In genomic region chr7:108157606-108158330, GRCh38 we compare ENCODE assay signal across 30 cellular contexts. TPM values are rescaled to one million over a fixed set of nuclear protein-coding genes. Genes with fewer than 3 reads are reported as not detected.
"Had no signal": no experiment of that assay in that cellular context is flagged by ENCODE, and none has a peak within 500 bp of the region (broad histone marks: within the 10 kb centered on the region; RNA-seq: fewer than 3 reads in every experiment).

No MANE protein-coding gene starts in this region.

- H3K79me2 ChIP-seq: parathyroid adenoma had no signal

- FAIRE-seq: colon, endometrium, small intestine had no signal

- H3K9ac ChIP-seq: parathyroid adenoma had no signal

- H3K36me3 ChIP-seq: gastroesophageal sphincter, sigmoid colon, uterus, WERI-Rb-1 had no signal

- H3K27me3 ChIP-seq: gastroesophageal sphincter, sigmoid colon, uterus had no signal

- H3K9me3 ChIP-seq: gastroesophageal sphincter, psoas muscle, sigmoid colon, uterus had no signal

- H3K4me3 ChIP-seq: gastroesophageal sphincter, psoas muscle, sigmoid colon, uterus had no signal

- H3K27ac ChIP-seq: gastroesophageal sphincter, parathyroid adenoma, psoas muscle, sigmoid colon, uterus, WERI-Rb-1 had no signal

- ATAC-seq: activated CD4-positive, CD25-positive, alpha-beta regulatory T cell treated with anti-CD3 and anti-CD28 coated beads, Interleukin-2, amount 50 U/mL, for 24 hours; gastroesophageal sphincter; left colon; naive thymus-derived CD4-positive, alpha-beta T cell; psoas muscle; stimulated activated effector memory CD8-positive, alpha-beta T cell treated with anti-CD3 and anti-CD28 coated beads, Interleukin-12 subunit alpha, Interleukin-12 subunit beta, amount 100 ng/mL, for 72 hours; stimulated activated naive CD8-positive, alpha-beta T cell treated with anti-CD3 and anti-CD28 coated beads, Interleukin-15, amount 100 ng/mL, for 72 hours had no signal

- DNase-seq: activated CD4-positive, alpha-beta memory T cell treated with anti-CD3 and anti-CD28 coated beads for 36 hours; activated CD4-positive, alpha-beta T cell treated with anti-CD3 and anti-CD28 coated beads, Interleukin-2, amount 10 ng/mL, durations not matched to agents 24 days and 14 days; activated CD8-positive, alpha-beta memory T cell treated with anti-CD3 and anti-CD28 coated beads, Interleukin-2, amount 50 U/mL, for 4 hours; activated gamma-delta T cell; activated naive CD4-positive, alpha-beta T cell treated with anti-CD3 and anti-CD28 coated beads, Interleukin-2, amount 10 ng/mL, durations not matched to agents 7 days and 5 days; activated T-cell treated with anti-CD3 and anti-CD28 coated beads, Interleukin-2, amount 50 U/mL, for 1 hour; amygdala; effector CD8-positive, alpha-beta T cell; hippocampal formation; kidney; left colon; midbrain; naive thymus-derived CD4-positive, alpha-beta T cell; nucleus accumbens; psoas muscle; sigmoid colon; small intestine; stimulated activated CD4-positive, alpha-beta T cell treated with anti-CD3 and anti-CD28 coated beads, Interleukin-4, amount 100 ng/mL, for 24 hours; stimulated activated naive CD8-positive, alpha-beta T cell treated with anti-CD3 and anti-CD28 coated beads, Interleukin-15, amount 100 ng/mL, for 72 hours; substantia nigra; T1000; uterus; WERI-Rb-1 had no signal

- H3K4me1 ChIP-seq: gastroesophageal sphincter, parathyroid adenoma, psoas muscle, sigmoid colon, uterus had no signal

- H2AFZ ChIP-seq: parathyroid adenoma had no signal

RNA-seq across cellular contexts. Expression of gene LAMB4, which starts 27.6 kb away (rescaled TPM):
- total RNA-seq: activated CD4-positive, alpha-beta memory T cell treated with anti-CD3 and anti-CD28 coated beads for 36 hours; activated CD4-positive, alpha-beta T cell treated with anti-CD3 and anti-CD28 coated beads, Interleukin-2, amount 10 ng/mL, durations not matched to agents 24 days and 14 days; activated CD8-positive, alpha-beta memory T cell treated with anti-CD3 and anti-CD28 coated beads for 36 hours had no signal
- polyA plus RNA-seq: naive thymus-derived CD4-positive, alpha-beta T cell had no signal
